Comparison of ENCODE assay signal across 28 cellular contexts in the genomic region with DNA sequence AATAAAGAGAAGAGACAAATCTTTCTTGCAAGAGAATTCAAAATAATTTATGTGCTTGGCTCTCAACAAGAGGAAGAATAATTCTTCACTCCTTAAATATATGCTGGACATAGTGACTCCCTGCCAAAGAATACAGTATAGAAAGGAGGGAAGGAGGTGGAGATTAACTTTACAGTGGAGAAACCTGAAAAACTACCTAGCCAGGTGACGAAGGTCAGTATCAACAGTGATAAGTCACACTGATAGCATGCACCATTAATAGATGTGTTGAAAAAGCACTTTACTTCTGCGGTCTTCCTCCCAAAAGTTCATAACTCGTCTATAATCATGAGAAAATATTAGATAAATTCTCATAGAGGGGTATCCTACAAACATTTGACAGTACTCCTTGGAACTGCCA. TPM values are rescaled to one million over a fixed set of nuclear protein-coding genes. Genes with fewer than 3 reads are reported as not detected.
DNase-seq lines count a peak whose midpoint lies in the region; ATAC-seq, FAIRE-seq and TF ChIP-seq lines count a peak whose summit lies in the region.
"Had no signal": no experiment of that assay in that cellular context is flagged by ENCODE, and none has a peak within 500 bp of the region (broad histone marks: within the 10 kb centered on the region; RNA-seq: fewer than 3 reads in every experiment).

No MANE protein-coding gene starts in this region.

- peaks cover 0 to 8% (median 6%) of the 10 kb centered on the region in 3 donors for H3K4me1 ChIP-seq in pancreas
- H3K4me1 ChIP-seq in colonic mucosa, result no peaks in the 10 kb centered on the region
- H3K4me1 ChIP-seq: BE2C had no signal

- H3K9me3 ChIP-seq in pancreas, result no peaks in the 10 kb centered on the region
- H3K9me3 ChIP-seq in colonic mucosa, result no peaks in the 10 kb centered on the region
- H3K9me3 ChIP-seq: BE2C, BLaER1 had no signal

- intact Hi-C loops in pancreas (cut with DNase I) (no loop called here), colonic mucosa (cut with DNase I) (no loop called here)

- H3K36me3 ChIP-seq in pancreas, result no peaks in the 10 kb centered on the region
- no peaks in the 10 kb centered on the region for H3K36me3 ChIP-seq in colonic mucosa
- H3K36me3 ChIP-seq: BE2C, BLaER1 had no signal

- FAIRE-seq in pancreas (lab: Jason Lieb, UNC), result no peak
- FAIRE-seq: A204.1, GM12878, GM12892, GM18507 had no signal

- H3K27ac ChIP-seq in pancreas (no peak overlapping the region), colonic mucosa (no peak overlapping the region)
- H3K27ac ChIP-seq: BLaER1 had no signal

- ATAC-seq in pancreas, result peak; percentile 59 to 75 (median 67)
- ATAC-seq: GM12878 had no signal

- H3K27me3 ChIP-seq in pancreas (no peaks in the 10 kb centered on the region), colonic mucosa (no peaks in the 10 kb centered on the region)
- H3K27me3 ChIP-seq: BE2C, BLaER1 had no signal

- H3K4me3 ChIP-seq in LNCaP clone FGC (ENCODE audit: low read depth, low read length) (no peak overlapping the region), pancreas (no peak overlapping the region), colonic mucosa (no peak overlapping the region)
- H3K4me3 ChIP-seq: BLaER1, GM12878 had no signal

- H3K9ac ChIP-seq in colonic mucosa (ENCODE audit: low read depth in 2 of 2, low read length in 2 of 2), result no peak overlapping the region
- H3K9ac ChIP-seq: BLaER1 had no signal

- 8 to 10% methylated on average over 3 of the region's 3 CpGs for WGBS in pancreas, 2 donors

- DNase-seq in LNCaP clone FGC (ENCODE audit: low read depth), result peak; percentile 15
- no peak for DNase-seq in pancreas
- no peak for DNase-seq in T1000 (lab: John Stamatoyannopoulos, UW)
- no peak for DNase-seq in colonic mucosa
- DNase-seq in ureter (ENCODE audit: low spot score), result no peak
- DNase-seq: 8988T; ACHN; BE2C; C1 segment of cervical spinal cord; CD4-positive, alpha-beta memory T cell; CD4-positive, CD25-positive, alpha-beta regulatory T cell; CD8-positive, alpha-beta memory T cell; COR-L47; DMS 273 treated with DMSO at 0.1 percent for 48 hours; DMS153; DMS53; DMS79; DND-41; EL; GDM1 had no signal

- no peak for TF ChIP-seq CTCF in LNCaP clone FGC (IDR thresholded peaks at IDR 0.05; ENCODE audit: control insufficient read depth, extremely low read depth, insufficient read depth)
- TF ChIP-seq CTCF in pancreas (IDR thresholded peaks at IDR 0.05), result no peak
- TF ChIP-seq CTCF in colonic mucosa (IDR thresholded peaks at IDR 0.05), result no peak

RNA-seq across cellular contexts. Expression of gene CBLN1, which starts 21.4 kb away (rescaled TPM):
- total RNA-seq in pancreas (1 to 10 TPM in 1 of 6 donors, under 1 TPM in 5; 0.28 to 1.0 (median 0.57) TPM), colonic mucosa (under 1 TPM; 0.45 to 0.62 TPM), ureter (0.26 TPM)
- polyA plus RNA-seq in pancreas, result 1 to 10 TPM in 1 of 2 donors, under 1 TPM in 1; 0.57 to 2.1 TPM
- total RNA-seq: A673; CD4-positive, alpha-beta memory T cell; CD4-positive, CD25-positive, alpha-beta regulatory T cell; CD8-positive, alpha-beta memory T cell; GM12878 had no signal
- polyA plus RNA-seq: AG04450; CD14-positive monocyte; CD4-positive, alpha-beta memory T cell; CD4-positive, CD25-positive, alpha-beta regulatory T cell; CD8-positive, alpha-beta memory T cell; GM12878 had no signal
